23 cellular contexts compared by ENCODE assay signal in genomic region chr1:17452686-17453085, GRCh38.
"Had no signal": no experiment of that assay in that cellular context is flagged by ENCODE, and none has a peak within 500 bp of the region (broad histone marks: within the 10 kb centered on the region; RNA-seq: fewer than 3 reads in every experiment).

No MANE protein-coding gene starts in this region.

- H3K9me3 ChIP-seq: Peyer's patch, SJSA1 had no signal

- H3K27ac ChIP-seq: PC-9, Peyer's patch, SJSA1 had no signal

- H3K36me3 ChIP-seq: Peyer's patch, SJSA1 had no signal

- H2AFZ ChIP-seq: PC-9 had no signal

- ATAC-seq: Right ventricle myocardium inferior had no signal

- H3K4me3 ChIP-seq: PC-9, Peyer's patch, SJSA1, SK-N-MC had no signal

- H3K27me3 ChIP-seq: Peyer's patch, SJSA1 had no signal

- H3K4me1 ChIP-seq: Peyer's patch, SJSA1 had no signal

- DNase-seq: KBM-7, MV-4-11, NCI-H1048, NCI-H1105, NCI-H1417, NCI-H1436 treated with DMSO at 0.1 percent for 48 hours, NCI-H1694, NCI-H1930, NCI-H2081, NCI-H2107, NCI-H2171, NCI-H226, NCI-H446, NCI-H510A, NCI-H524 treated with DMSO at 0.1 percent for 48 hours, NCI-H69, NCI-H774, PC-9, Peyer's patch, SIG-M5 had no signal

- H3K4me2 ChIP-seq: PC-9 had no signal
